Comparison of ENCODE assay signal across 22 cellular contexts in genomic region chr15:92578096-92578835, GRCh38.
DNase-seq lines count a peak whose midpoint lies in the region; ATAC-seq, FAIRE-seq and TF ChIP-seq lines count a peak whose summit lies in the region.
"Had no signal": no experiment of that assay in that cellular context is flagged by ENCODE, and none has a peak within 500 bp of the region (broad histone marks: within the 10 kb centered on the region; RNA-seq: fewer than 3 reads in every experiment).

No MANE protein-coding gene starts in this region.

- peaks cover 9% of the 10 kb centered on the region for H3K27me3 Mint-ChIP-seq in activated T-helper 1 cell treated with anti-CD3 and anti-CD28 coated beads, Interleukin-12 subunit alpha, Interleukin-12 subunit beta, Interleukin-2, Interleukin-4 antibody, amounts not matched to agents 30 ng/mL and 10 ng/mL and 1 ng/mL, durations not matched to agents 14 hours and 24 hours and 36 hours (ENCODE audit: insufficient read depth)

- no peak overlapping the region for H3K4me3 Mint-ChIP-seq in activated T-helper 1 cell treated with anti-CD3 and anti-CD28 coated beads, Interleukin-12 subunit alpha, Interleukin-12 subunit beta, Interleukin-2, Interleukin-4 antibody, amounts not matched to agents 30 ng/mL and 10 ng/mL and 1 ng/mL, durations not matched to agents 14 hours and 24 hours and 36 hours
- H3K4me3 Mint-ChIP-seq: HFFc6, IgD-negative memory B cell had no signal

- H3K4me1 ChIP-seq in lung (ENCODE audit: control insufficient read depth in 2 of 2, insufficient read depth in 2 of 2, low read length in 2 of 2) = no peaks in the 10 kb centered on the region
- H3K4me1 ChIP-seq: BE2C, SJSA1 had no signal

- H3K36me3 ChIP-seq in bronchial epithelial cell (ENCODE audit: control insufficient read depth, insufficient read depth, low read length) (no peaks in the 10 kb centered on the region), lung (ENCODE audit: control insufficient read depth in 2 of 2, insufficient read depth in 2 of 2, low read length in 2 of 2) (no peaks in the 10 kb centered on the region)
- H3K36me3 ChIP-seq: BE2C, SJSA1 had no signal

- peak; percentile 55 for DNase-seq in cardiac septum (ENCODE audit: low spot score)
- DNase-seq in left ventricle myocardium superior = no peak
- no peak for DNase-seq in bronchial epithelial cell (ENCODE audit: low read depth)
- DNase-seq in lung (ENCODE audit: low spot score) = peak; percentile 22
- no peak for DNase-seq in activated gamma-delta T cell (lab: John Stamatoyannopoulos, UW)
- DNase-seq in activated T-helper 1 cell treated with anti-CD3 and anti-CD28 coated beads, Interleukin-12 subunit alpha, Interleukin-12 subunit beta, Interleukin-2, Interleukin-4 antibody, amounts not matched to agents 30 ng/mL and 10 ng/mL and 1 ng/mL, durations not matched to agents 14 hours and 24 hours and 36 hours (ENCODE audit: low spot score) = no peak
- DNase-seq in NCI-H1105 treated with DMSO at 0.1 percent for 48 hours (lab: John Stamatoyannopoulos, UW) = no peak
- DNase-seq: BE2C, EL, GF-D8, HFFc6, NCI-H1417, NCI-H1694 treated with DMSO at 0.1 percent for 48 hours, NCI-H2081 treated with DMSO at 0.1 percent for 48 hours, NCI-H2171 treated with DMSO at 0.1 percent for 48 hours, NCI-H524 treated with DMSO at 0.1 percent for 48 hours, NCI-H82, OCI-M1 had no signal

- H3K9me3 ChIP-seq in lung (ENCODE audit: control insufficient read depth in 2 of 2, insufficient read depth in 1 of 2, low read length in 1 of 2) = no peaks in the 10 kb centered on the region
- H3K9me3 ChIP-seq: BE2C, SJSA1 had no signal

- H3K9me3 Mint-ChIP-seq in activated T-helper 1 cell treated with anti-CD3 and anti-CD28 coated beads, Interleukin-12 subunit alpha, Interleukin-12 subunit beta, Interleukin-2, Interleukin-4 antibody, amounts not matched to agents 30 ng/mL and 10 ng/mL and 1 ng/mL, durations not matched to agents 14 hours and 24 hours and 36 hours = no peaks in the 10 kb centered on the region
- H3K9me3 Mint-ChIP-seq: IgD-negative memory B cell had no signal

- no peaks in the 10 kb centered on the region for H3K4me1 Mint-ChIP-seq in activated T-helper 1 cell treated with anti-CD3 and anti-CD28 coated beads, Interleukin-12 subunit alpha, Interleukin-12 subunit beta, Interleukin-2, Interleukin-4 antibody, amounts not matched to agents 30 ng/mL and 10 ng/mL and 1 ng/mL, durations not matched to agents 14 hours and 24 hours and 36 hours (ENCODE audit: low read depth)

- H3K27me3 ChIP-seq in bronchial epithelial cell (ENCODE audit: control insufficient read depth, insufficient read depth, low read length) (no peaks in the 10 kb centered on the region), lung (ENCODE audit: control insufficient read depth, insufficient read depth) (no peaks in the 10 kb centered on the region)

- H3K4me3 ChIP-seq in bronchial epithelial cell (ENCODE audit: low read depth, low read length) (no peak overlapping the region), lung (no peak overlapping the region)
- H3K4me3 ChIP-seq: SJSA1 had no signal

- no peak overlapping the region for H3K27ac Mint-ChIP-seq in activated T-helper 1 cell treated with anti-CD3 and anti-CD28 coated beads, Interleukin-12 subunit alpha, Interleukin-12 subunit beta, Interleukin-2, Interleukin-4 antibody, amounts not matched to agents 30 ng/mL and 10 ng/mL and 1 ng/mL, durations not matched to agents 14 hours and 24 hours and 36 hours
- H3K27ac Mint-ChIP-seq: HFFc6, IgD-negative memory B cell had no signal

- no peak overlapping the region for H3K27ac ChIP-seq in lung (ENCODE audit: low read depth in 1 of 2, low read length in 1 of 2)
- H3K27ac ChIP-seq: SJSA1 had no signal

- ATAC-seq in left ventricle myocardium superior (no peak), lung (ENCODE audit: insufficient read depth, low FRiP score) (no peak)

- FAIRE-seq in bronchial epithelial cell (lab: Jason Lieb, UNC) = peak; percentile 73
- FAIRE-seq: H54, RCC 7860 had no signal

- 84 to 85% methylated on average over 12 of the region's 12 CpGs for WGBS in lung, 2 donors

- TF ChIP-seq CTCF in bronchial epithelial cell (IDR thresholded peaks at IDR 0.05; ENCODE audit: insufficient read depth, low read length, severe bottlenecking) (no peak), lung (IDR thresholded peaks at IDR 0.05; ENCODE audit: control extremely low read depth, extremely low read depth) (no peak)

- intact Hi-C loops in cardiac septum (cut with DNase I) = no loop called here
- intact Hi-C loops in left ventricle myocardium superior (cut with micrococcal nuclease) = no loop called here
- intact Hi-C loops in activated T-helper 1 cell treated with anti-CD3 and anti-CD28 coated beads, Interleukin-12 subunit alpha, Interleukin-12 subunit beta, Interleukin-2, Interleukin-4 antibody, amounts not matched to agents 30 ng/mL and 10 ng/mL and 1 ng/mL, durations not matched to agents 14 hours and 24 hours and 36 hours (cut with micrococcal nuclease) = no loop called here

- H3K36me3 Mint-ChIP-seq in activated T-helper 1 cell treated with anti-CD3 and anti-CD28 coated beads, Interleukin-12 subunit alpha, Interleukin-12 subunit beta, Interleukin-2, Interleukin-4 antibody, amounts not matched to agents 30 ng/mL and 10 ng/mL and 1 ng/mL, durations not matched to agents 14 hours and 24 hours and 36 hours (ENCODE audit: low read depth) = no peaks in the 10 kb centered on the region
- H3K36me3 Mint-ChIP-seq: IgD-negative memory B cell had no signal

Comparison
In these comparisons a context has a peak if more than half of its experiments do, and no peak if none do; other contexts are left out.
1. DNase-seq: peak in cardiac septum (single experiment) and lung (single experiment); none in left ventricle myocardium superior (single experiment), bronchial epithelial cell (single experiment), activated gamma-delta T cell (single experiment), activated T-helper 1 cell treated with anti-CD3 and anti-CD28 coated beads, Interleukin-12 subunit alpha, Interleukin-12 subunit beta, Interleukin-2, Interleukin-4 antibody, amounts not matched to agents 30 ng/mL and 10 ng/mL and 1 ng/mL, durations not matched to agents 14 hours and 24 hours and 36 hours (single experiment) and NCI-H1105 treated with DMSO at 0.1 percent for 48 hours (single experiment).